ENCODE assay signal across 1 cellular context in genomic region chr20:31707994-31708744, GRCh38.
TF ChIP-seq lines count a peak whose summit lies in the region.

No MANE protein-coding gene starts in this region.

TF ChIP-seq in HepG2, 621 proteins besides CTCF, POLR2A, EP300 and RAD21 (continued from another document):
- TF ChIP-seq ZNF687 (CRISPR knock-in tag; IDR thresholded peaks at IDR 0.05) (peak; percentile 70), TCF12 (IDR thresholded peaks at IDR 0.05) (no peak), TCF12 (CRISPR knock-in tag; IDR thresholded peaks at IDR 0.05) (no peak), ATF5 (CRISPR knock-in tag; IDR thresholded peaks at IDR 0.05; ENCODE audit: low read depth) (no peak), ELF3 (CRISPR knock-in tag; IDR thresholded peaks at IDR 0.05) (0 out of 2 replicates have a peak, but pooled peaks have one; percentile 12), AFF4 (CRISPR knock-in tag; IDR thresholded peaks at IDR 0.05) (0 out of 2 replicates have a peak, but pooled peaks have one; percentile 70), ZNF264 (CRISPR knock-in tag; IDR thresholded peaks at IDR 0.05) (no peak), NAIF1 (CRISPR knock-in tag; IDR thresholded peaks at IDR 0.05; ENCODE audit: borderline replicate concordance) (no peak), ZNF343 (CRISPR knock-in tag; IDR thresholded peaks at IDR 0.05) (no peak), FOXO4 (CRISPR knock-in tag; conservative IDR thresholded peaks at IDR 0.05) (no peak), SIN3A (IDR thresholded peaks at IDR 0.05; ENCODE audit: borderline replicate concordance, low read depth, low read length) (no peak), PHF8 (CRISPR knock-in tag; IDR thresholded peaks at IDR 0.05) (no peak), AGO2 (optimal IDR thresholded peaks at IDR 0.05; ENCODE audit: low read depth, low read length) (no peak), MLX (CRISPR knock-in tag; IDR thresholded peaks at IDR 0.05) (0 out of 2 replicates have a peak, but pooled peaks have one; percentile 17), ZNF691 (CRISPR knock-in tag; IDR thresholded peaks at IDR 0.05; ENCODE audit: borderline replicate concordance, low read depth) (no peak), BRCA1 (CRISPR knock-in tag; IDR thresholded peaks at IDR 0.05) (no peak), KLF16 (CRISPR knock-in tag; IDR thresholded peaks at IDR 0.05) (0 out of 4 replicates have a peak, but pooled peaks of 1 of the 2 experiments have one; percentile 31), CHD4 (IDR thresholded peaks at IDR 0.05; ENCODE audit: borderline replicate concordance, low read length) (no peak), SP1 (IDR thresholded peaks at IDR 0.05) (no peak), SP1 (CRISPR knock-in tag; IDR thresholded peaks at IDR 0.05) (no peak), MEIS2 (CRISPR knock-in tag; IDR thresholded peaks at IDR 0.05) (no peak), NONO (IDR thresholded peaks at IDR 0.05) (no peak), NONO (CRISPR knock-in tag; conservative IDR thresholded peaks at IDR 0.05) (no peak), TFAP4 (IDR thresholded peaks at IDR 0.05; ENCODE audit: borderline replicate concordance, low read depth) (peak; percentile 78), PAF1 (CRISPR knock-in tag; IDR thresholded peaks at IDR 0.05) (no peak), CSRNP1 (CRISPR knock-in tag; IDR thresholded peaks at IDR 0.05) (no peak), NR1H2 (CRISPR knock-in tag; IDR thresholded peaks at IDR 0.05; ENCODE audit: borderline replicate concordance, low read depth) (no peak), GMEB2 (CRISPR knock-in tag; IDR thresholded peaks at IDR 0.05; ENCODE audit: low read depth) (no peak), ZGPAT (CRISPR knock-in tag; IDR thresholded peaks at IDR 0.05) (no peak), HNF4A (CRISPR knock-in tag; IDR thresholded peaks at IDR 0.05) (no peak), CCDC6 (CRISPR knock-in tag; IDR thresholded peaks at IDR 0.05) (no peak)
